23 cellular contexts compared by ENCODE assay signal in the genomic region with DNA sequence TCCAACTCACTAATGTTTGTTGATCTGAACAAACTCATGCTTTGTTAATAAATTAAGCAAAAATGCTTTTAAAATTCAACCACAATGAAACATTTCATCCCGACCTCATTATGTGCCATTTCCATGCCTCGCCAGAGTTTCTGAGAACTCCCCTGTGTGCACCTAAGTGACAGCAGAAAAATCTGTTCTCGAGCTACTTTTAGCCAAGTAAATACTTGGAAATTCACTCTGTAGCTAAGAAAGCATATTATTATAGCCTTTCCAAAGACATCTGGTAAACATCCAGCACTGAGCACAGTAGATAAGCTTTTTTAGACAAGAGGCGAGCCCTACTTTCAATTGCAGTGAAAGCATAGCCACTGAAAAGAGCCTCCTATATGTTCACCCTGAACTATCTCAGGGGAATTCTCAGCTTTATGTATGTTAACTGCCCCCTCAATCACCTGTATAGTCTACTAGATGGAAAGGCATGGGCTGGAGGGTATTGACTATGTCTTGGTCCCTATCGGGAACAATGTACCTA.
A peak's percentile ranks its signal among the peaks of the same experiment; 100 is the strongest.
DNase-seq lines count a peak whose midpoint lies in the region; ATAC-seq, FAIRE-seq and TF ChIP-seq lines count a peak whose summit lies in the region.
"Had no signal": no experiment of that assay in that cellular context is flagged by ENCODE, and none has a peak within 500 bp of the region (broad histone marks: within the 10 kb centered on the region; RNA-seq: fewer than 3 reads in every experiment).

No MANE protein-coding gene starts in this region.

- H2AFZ ChIP-seq in Loucy (ENCODE audit: low read length) (no peak overlapping the region), HepG2 (ENCODE audit: low read length) (no peak overlapping the region)

- peaks cover 17% of the 10 kb centered on the region for H3K4me1 ChIP-seq in BLaER1
- peaks cover 31% of the 10 kb centered on the region for H3K4me1 ChIP-seq in Loucy (ENCODE audit: insufficient read depth, low read length, poor library complexity, severe bottlenecking)
- no peaks in the 10 kb centered on the region for H3K4me1 ChIP-seq in HepG2 (ENCODE audit: insufficient read depth, low read length)
- H3K4me1 ChIP-seq: BE2C, SJSA1 had no signal

- ATAC-seq in HepG2 = no peak
- ATAC-seq: PC-3 had no signal

- H3K27ac Mint-ChIP-seq in Calu3 (ENCODE audit: unreplicated experiment) = no peak overlapping the region
- H3K27ac Mint-ChIP-seq: CD4-positive, CD25-positive, alpha-beta regulatory T cell had no signal

- H4K20me1 ChIP-seq in BLaER1 = no peaks in the 10 kb centered on the region
- no peaks in the 10 kb centered on the region for H4K20me1 ChIP-seq in Loucy (ENCODE audit: insufficient read depth, low read length, poor library complexity, severe bottlenecking)
- no peaks in the 10 kb centered on the region for H4K20me1 ChIP-seq in HepG2 (ENCODE audit: insufficient read depth, low read length)

- no peaks in the 10 kb centered on the region for H3K9me2 ChIP-seq in Loucy (replicated peaks; ENCODE audit: low read depth, low read length)

- intact Hi-C loops in Calu3 (cut with micrococcal nuclease; ENCODE audit: unreplicated experiment) = no loop called here
- intact Hi-C loops in HepG2 (cut with micrococcal nuclease; ENCODE audit: unreplicated experiment) = no loop called here

- in situ Hi-C loops in HepG2 (cut with HindIII; ENCODE audit: extremely low pct_ligation_motif_present, low pct_unique_long_range_greater_than_20kb) = no loop called here

- H3K9me3 Mint-ChIP-seq in Calu3 (ENCODE audit: low read depth, unreplicated experiment) = peaks cover 7% of the 10 kb centered on the region

- no peak for FAIRE-seq in HepG2 (lab: Jason Lieb, UNC)
- FAIRE-seq: D721Med, HTR-8/SVneo had no signal

- no peaks in the 10 kb centered on the region for H3K36me3 ChIP-seq in BLaER1
- H3K36me3 ChIP-seq in Loucy (ENCODE audit: insufficient read depth, low read length) = no peaks in the 10 kb centered on the region; the same call in 1 of the 2 replicates
- no peaks in the 10 kb centered on the region for H3K36me3 ChIP-seq in HepG2 (replicated peaks in 1 of 2; ENCODE audit: control insufficient read depth in 1 of 2, insufficient read depth in 2 of 2, low read length in 2 of 2)
- H3K36me3 ChIP-seq: BE2C, SJSA1 had no signal

- TF ChIP-seq EP300 in HepG2 (IDR thresholded peaks at IDR 0.05; ENCODE audit: low read depth in 2 of 2, low read length in 2 of 2) (no peak), HepG2 (CRISPR knock-in tag; IDR thresholded peaks at IDR 0.05; ENCODE audit: borderline replicate concordance) (no peak)

- H3K4me2 ChIP-seq in BLaER1 (peak overlapping the region; percentile 43), Loucy (ENCODE audit: low read depth, low read length, poor library complexity, severe bottlenecking) (peak overlapping the region; percentile 59), HepG2 (ENCODE audit: low read depth, low read length) (no peak overlapping the region)

- 19% methylated on average over 5 of the region's 5 CpGs for WGBS in HepG2 (ENCODE audit: low lambda C conversion rate)

- H3K79me2 ChIP-seq in Loucy (ENCODE audit: insufficient read depth, low read length) (no peaks in the 10 kb centered on the region), HepG2 (ENCODE audit: insufficient read depth, low read length) (no peaks in the 10 kb centered on the region)

- H3K9ac ChIP-seq in BLaER1 (no peak overlapping the region), Loucy (ENCODE audit: low read depth, low read length, poor library complexity, severe bottlenecking) (peak overlapping the region; percentile 52), HepG2 (ENCODE audit: insufficient read depth, low read depth, low read length) (no peak overlapping the region)

- no peaks in the 10 kb centered on the region for H3K4me1 Mint-ChIP-seq in Calu3 (ENCODE audit: low read depth, unreplicated experiment)
- H3K4me1 Mint-ChIP-seq: CD4-positive, CD25-positive, alpha-beta regulatory T cell had no signal

- H3K27me3 Mint-ChIP-seq in Calu3 (ENCODE audit: unreplicated experiment) = peaks cover 34% of the 10 kb centered on the region

- TF ChIP-seq RAD21 in HepG2 (CRISPR knock-in tag; IDR thresholded peaks at IDR 0.05) = no peak

- BruUV-seq in Calu3 (replicated peaks; lab: Mats Ljungman, UMichigan) (no TSS peak), HepG2 (replicated peaks; lab: Mats Ljungman, UMichigan) (no TSS peak)

- CTCF ChIA-PET in Calu3 (lab: Charles Lee) (no interaction called here), HepG2 (lab: Yijun Ruan, JAX; ENCODE audit: low intra/inter-chr PET ratio, low total read pairs) (no interaction called here)

- H3K9me3 ChIP-seq in BLaER1 (peaks cover 39% of the 10 kb centered on the region), Loucy (ENCODE audit: insufficient read depth, low read depth, low read length) (peaks cover 27% of the 10 kb centered on the region; the same call in 1 of the 2 replicates), HepG2 (ENCODE audit: low read length) (peaks cover 6% of the 10 kb centered on the region; the same call in 1 of the 2 replicates)
- H3K9me3 ChIP-seq: BE2C, SJSA1 had no signal

- POLR2A ChIA-PET in HepG2 (lab: Yijun Ruan, JAX) = no interaction called here

- no peak overlapping the region for H3K4me3 Mint-ChIP-seq in Calu3 (ENCODE audit: low read depth, unreplicated experiment)
- H3K4me3 Mint-ChIP-seq: CD4-positive, CD25-positive, alpha-beta regulatory T cell had no signal

- no peak for TF ChIP-seq CTCF in Loucy (conservative IDR thresholded peaks at IDR 0.05; ENCODE audit: low read length)
- no peak for TF ChIP-seq CTCF in Calu3 (IDR thresholded peaks at IDR 0.05; ENCODE audit: unreplicated experiment)
- no peak for TF ChIP-seq CTCF in HepG2 (CRISPR knock-in tag; IDR thresholded peaks at IDR 0.05)

- no peak for TF ChIP-seq POLR2A in HepG2 (IDR thresholded peaks at IDR 0.05; ENCODE audit: insufficient read depth in 1 of 2, low read depth in 2 of 2, low read length in 2 of 2)

- H3K36me3 Mint-ChIP-seq in Calu3 (ENCODE audit: insufficient read depth, unreplicated experiment) = no peaks in the 10 kb centered on the region
- H3K36me3 Mint-ChIP-seq: CD4-positive, CD25-positive, alpha-beta regulatory T cell had no signal

- H3F3A ChIP-seq in Loucy (ENCODE audit: low read depth) = no peaks in the 10 kb centered on the region

- H3K27ac ChIP-seq in BLaER1 (peak overlapping the region; percentile 33), HepG2 (ENCODE audit: extremely low read length, insufficient read depth, low read length) (no peak overlapping the region)
- H3K27ac ChIP-seq: SJSA1 had no signal

- H3K4me3 ChIP-seq in BLaER1 = no peak overlapping the region
- peak overlapping the region; percentile 29 for H3K4me3 ChIP-seq in Loucy (ENCODE audit: low read length, poor library complexity, severe bottlenecking)
- H3K4me3 ChIP-seq in HepG2 (replicated peaks in 1 of 3; ENCODE audit: insufficient read depth in 1 of 3, low read depth in 2 of 3, low read length in 3 of 3) = no peak overlapping the region
- H3K4me3 ChIP-seq: SJSA1 had no signal

- H3K27me3 ChIP-seq in BLaER1 (no peaks in the 10 kb centered on the region), Loucy (ENCODE audit: insufficient read depth, low read length, poor library complexity, severe bottlenecking) (no peaks in the 10 kb centered on the region), HepG2 (ENCODE audit: control insufficient read depth in 1 of 2, insufficient read depth in 2 of 2, low read length in 2 of 2) (no peaks in the 10 kb centered on the region)
- H3K27me3 ChIP-seq: BE2C, SJSA1 had no signal

- DNase-seq in Ammon's horn (ENCODE audit: low spot score) (peak; percentile 21), midbrain (lab: John Stamatoyannopoulos, UW) (peak; percentile 31), putamen (ENCODE audit: low spot score) (no peak), NCI-H1105 (lab: John Stamatoyannopoulos, UW) (no peak), Calu3 (no peak), HepG2 (ENCODE audit: low spot score) (no peak)
- DNase-seq: BE2C; CD4-positive, CD25-positive, alpha-beta regulatory T cell; H7; MM.1S; NCI-H1417; NCI-H1694; NCI-H2081; NCI-H2171 treated with DMSO at 0.1 percent for 48 hours; NCI-H345; NCI-H510A treated with DMSO at 0.1 percent for 48 hours; NCI-H748 treated with DMSO at 0.1 percent for 48 hours; PC-3 had no signal

TF ChIP-seq in HepG2, 621 proteins besides CTCF, POLR2A, EP300 and RAD21:
- TF ChIP-seq HCFC1 (IDR thresholded peaks at IDR 0.05; ENCODE audit: low read depth, low read length) = no peak
- no peak for TF ChIP-seq ZNF713 (CRISPR knock-in tag; IDR thresholded peaks at IDR 0.05)
- TF ChIP-seq, protein P1, sequence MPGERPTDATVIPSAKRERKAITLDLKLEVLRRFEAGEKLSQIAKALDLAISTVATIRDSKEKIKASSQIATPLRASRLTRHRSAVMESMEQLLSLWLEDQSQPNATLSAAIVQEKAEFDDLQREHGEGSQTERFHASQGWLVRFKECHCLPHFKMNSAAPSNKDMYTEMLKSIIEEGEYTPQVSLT (CRISPR knock-in tag; IDR thresholded peaks at IDR 0.05; ENCODE audit: borderline replicate concordance, low read depth) = no peak
- TF ChIP-seq ZNF775 (CRISPR knock-in tag; IDR thresholded peaks at IDR 0.05; ENCODE audit: borderline replicate concordance) = no peak
- TF ChIP-seq NFIC (IDR thresholded peaks at IDR 0.05; ENCODE audit: low read length) = no peak
- no peak for TF ChIP-seq ZNF777 (CRISPR knock-in tag; IDR thresholded peaks at IDR 0.05)
- no peak for TF ChIP-seq ZNF558 (CRISPR knock-in tag; IDR thresholded peaks at IDR 0.05; ENCODE audit: borderline replicate concordance)
- no peak for TF ChIP-seq ZNF160 (CRISPR knock-in tag; IDR thresholded peaks at IDR 0.05)

Comparison
In these comparisons a context has a peak if more than half of its experiments do, and no peak if none do; other contexts are left out.
1. DNase-seq: peak in Ammon's horn (single experiment) and midbrain (single experiment); none in putamen (single experiment), NCI-H1105 (single experiment), Calu3 (single experiment) and HepG2 (single experiment).